Comparison of ENCODE assay signal across 19 cellular contexts in the genomic region with DNA sequence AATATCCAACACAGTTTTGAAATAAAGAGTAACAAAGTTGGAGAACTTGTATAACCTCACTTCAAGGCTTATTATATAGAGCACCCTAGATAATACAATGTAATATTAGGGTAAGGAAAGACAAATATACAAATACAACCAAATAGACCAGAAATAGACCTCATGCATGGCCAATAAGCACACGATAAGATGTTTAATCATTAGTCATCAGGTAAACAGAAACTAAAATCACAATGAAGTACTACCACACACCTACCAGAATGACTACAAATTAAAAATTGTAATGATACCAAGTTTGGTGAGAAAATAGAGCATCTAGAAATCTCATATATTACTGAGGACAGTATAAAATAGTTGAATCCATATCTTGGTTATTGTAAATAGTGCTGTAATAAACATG. TPM values are rescaled to one million over a fixed set of nuclear protein-coding genes. Genes with fewer than 3 reads are reported as not detected.
DNase-seq lines count a peak whose midpoint lies in the region; ATAC-seq and TF ChIP-seq lines count a peak whose summit lies in the region.
"Had no signal": no experiment of that assay in that cellular context is flagged by ENCODE, and none has a peak within 500 bp of the region (broad histone marks: within the 10 kb centered on the region; RNA-seq: fewer than 3 reads in every experiment).

No MANE protein-coding gene starts in this region.

- no peak overlapping the region for H3K56ac ChIP-seq in mesendoderm (ENCODE audit: low read length)

- no peak overlapping the region for H4K5ac ChIP-seq in mesendoderm (ENCODE audit: low read length)

- H3K4me2 ChIP-seq in mammary epithelial cell (ENCODE audit: insufficient read depth, low read depth, low read length) (no peak overlapping the region), PC-9 (peak overlapping the region; percentile 23), mesendoderm (ENCODE audit: low read length) (no peak overlapping the region)
- H3K4me2 ChIP-seq: BLaER1 treated with 17β-estradiol and CSF1 and Interleukin-3, amounts not matched to agents 10 nM and 100 nM; GM23338 had no signal

- H3K18ac ChIP-seq in mesendoderm (ENCODE audit: low read length) = no peak overlapping the region

- H4K8ac ChIP-seq in mesendoderm (ENCODE audit: low read depth, low read length) = no peak overlapping the region

- DNase-seq in mammary epithelial cell = no peak
- DNase-seq in breast epithelium (ENCODE audit: low spot score in 2 of 2) = no peak
- DNase-seq in PC-9 = peak in 1 of 2 experiments; percentile 66
- DNase-seq in foreskin keratinocyte = no peak
- DNase-seq in mesenteric fat pad (ENCODE audit: low spot score) = no peak
- no peak for DNase-seq in mesendoderm
- DNase-seq in NCI-H2196 (lab: John Stamatoyannopoulos, UW; ENCODE audit: unreplicated experiment) = no peak
- DNase-seq: CD4-positive, CD25-positive, alpha-beta regulatory T cell; CD8-positive, alpha-beta memory T cell; COR-L47; DMS 273 treated with DMSO at 0.1 percent for 48 hours; DMS79; GF-D8; HCEC 1CT; HFFc6; IMR-90 had no signal

- CTCF ChIA-PET in mammary epithelial cell (lab: Charles Lee; ENCODE audit: low non-redundant PET) (no interaction called here), PC-9 (lab: Charles Lee) (no interaction called here)

- no peak overlapping the region for H3K4ac ChIP-seq in mesendoderm (ENCODE audit: low read depth, low read length)

- H3K4me1 ChIP-seq in mammary epithelial cell (ENCODE audit: insufficient read depth, low read length) = no peaks in the 10 kb centered on the region
- H3K4me1 ChIP-seq in breast epithelium = no peaks in the 10 kb centered on the region
- peaks cover 6% of the 10 kb centered on the region; the same call in 1 of the 2 replicates for H3K4me1 ChIP-seq in PC-9 (replicated peaks; ENCODE audit: insufficient read depth)
- H3K4me1 ChIP-seq in foreskin keratinocyte = no peaks in the 10 kb centered on the region
- no peaks in the 10 kb centered on the region for H3K4me1 ChIP-seq in mesendoderm (ENCODE audit: control insufficient read depth, low read depth, low read length)
- H3K4me1 ChIP-seq: BLaER1 treated with 17β-estradiol and CSF1 and Interleukin-3, amounts not matched to agents 10 nM and 100 nM had no signal

- H3K79me1 ChIP-seq in mesendoderm (ENCODE audit: low read length) = no peaks in the 10 kb centered on the region

- in situ Hi-C loops in mammary epithelial cell (cut with MboI; ENCODE audit: low sequenced_read_pairs in 2 of 2) = no loop called here

- BruUV-seq in mammary epithelial cell (replicated peaks; lab: Mats Ljungman, UMichigan) (TSS peak; percentile 100), PC-9 (replicated peaks; lab: Mats Ljungman, UMichigan) (no TSS peak)

- no peak for TF ChIP-seq POLR2A in breast epithelium (IDR thresholded peaks at IDR 0.05)

- H3K9me3 ChIP-seq in mammary epithelial cell (replicated peaks; ENCODE audit: insufficient read depth, low read length) = no peaks in the 10 kb centered on the region
- H3K9me3 ChIP-seq in breast epithelium = no peaks in the 10 kb centered on the region
- no peaks in the 10 kb centered on the region for H3K9me3 ChIP-seq in PC-9 (ENCODE audit: insufficient read depth, low read depth)
- H3K9me3 ChIP-seq: BLaER1 treated with 17β-estradiol and CSF1 and Interleukin-3, amounts not matched to agents 10 nM and 100 nM had no signal

- 0 out of 2 replicates have a peak, but pooled peaks cover 4% of the 10 kb centered on the region for H3F3A ChIP-seq in PC-9 (ENCODE audit: insufficient read depth, low read depth)

- H2AFZ ChIP-seq in mammary epithelial cell (ENCODE audit: low read depth, low read length) = no peak overlapping the region
- no peak overlapping the region for H2AFZ ChIP-seq in PC-9
- H2AFZ ChIP-seq: GM23338 had no signal

- no peak overlapping the region for H3K23ac ChIP-seq in mesendoderm (ENCODE audit: low read length)

- H3K27ac ChIP-seq in mammary epithelial cell (ENCODE audit: insufficient read depth, low read depth, low read length) (no peak overlapping the region), breast epithelium (no peak overlapping the region), PC-9 (no peak overlapping the region), foreskin keratinocyte (no peak overlapping the region), mesendoderm (ENCODE audit: low read depth, low read length) (no peak overlapping the region)
- H3K27ac ChIP-seq: BLaER1 treated with 17β-estradiol and CSF1 and Interleukin-3, amounts not matched to agents 10 nM and 100 nM had no signal

- H3K9me2 ChIP-seq in PC-9 (ENCODE audit: insufficient read depth) = no peaks in the 10 kb centered on the region

- POLR2A ChIA-PET in PC-9 (lab: Charles Lee; ENCODE audit: unreplicated experiment) = no interaction called here

- H4K20me1 ChIP-seq in mammary epithelial cell (ENCODE audit: insufficient read depth, low read length) (peaks cover 1% of the 10 kb centered on the region), PC-9 (ENCODE audit: insufficient read depth) (no peaks in the 10 kb centered on the region)
- H4K20me1 ChIP-seq: BLaER1 treated with 17β-estradiol and CSF1 and Interleukin-3, amounts not matched to agents 10 nM and 100 nM had no signal

- H3K27me3 ChIP-seq in mammary epithelial cell (ENCODE audit: insufficient read depth, low read length) = no peaks in the 10 kb centered on the region
- no peaks in the 10 kb centered on the region for H3K27me3 ChIP-seq in breast epithelium
- H3K27me3 ChIP-seq in PC-9 (ENCODE audit: insufficient read depth, low read depth) = peaks cover 14% of the 10 kb centered on the region
- H3K27me3 ChIP-seq in foreskin keratinocyte = peaks cover 25% of the 10 kb centered on the region
- no peaks in the 10 kb centered on the region for H3K27me3 ChIP-seq in mesendoderm (ENCODE audit: insufficient read depth, low read length, poor library complexity)
- H3K27me3 ChIP-seq: BLaER1 treated with 17β-estradiol and CSF1 and Interleukin-3, amounts not matched to agents 10 nM and 100 nM had no signal

- no peak overlapping the region for H3K4me3 ChIP-seq in mammary epithelial cell (replicated peaks in 1 of 3; ENCODE audit: insufficient read depth in 1 of 3, low read depth in 2 of 3, low read length in 3 of 3)
- no peak overlapping the region for H3K4me3 ChIP-seq in breast epithelium
- no peak overlapping the region for H3K4me3 ChIP-seq in PC-9
- H3K4me3 ChIP-seq in mesendoderm (ENCODE audit: low read length) = no peak overlapping the region
- H3K4me3 ChIP-seq: BLaER1 treated with 17β-estradiol and CSF1 and Interleukin-3, amounts not matched to agents 10 nM and 100 nM; GM23338; K562 had no signal

- TF ChIP-seq CTCF in mammary epithelial cell (conservative IDR thresholded peaks at IDR 0.05 in 1 of 2, IDR thresholded peaks at IDR 0.05 in 1 of 2; ENCODE audit: extremely low read depth in 1 of 2, insufficient read depth in 1 of 2, low read depth in 1 of 2, low read length in 2 of 2) = no peak
- no peak for TF ChIP-seq CTCF in breast epithelium (IDR thresholded peaks at IDR 0.05)
- no peak for TF ChIP-seq CTCF in PC-9 (conservative IDR thresholded peaks at IDR 0.05)
- no peak for TF ChIP-seq CTCF in foreskin keratinocyte (conservative IDR thresholded peaks at IDR 0.05)

- 33% methylated on average over 1 of the region's 1 CpG for WGBS in mammary epithelial cell (ENCODE audit: low coverage, missing lambda C conversion rate)
- whole genome bisulfite sequencing in mesendoderm (ENCODE audit: extremely low coverage, insufficient coverage, low lambda C conversion rate) = no CpG with 5 or more reads among the region's 1 CpG

- H2AK5ac ChIP-seq in mesendoderm (ENCODE audit: low read length) = no peak overlapping the region

- no peak overlapping the region for H2BK120ac ChIP-seq in mesendoderm (ENCODE audit: low read depth, low read length)

- H3K79me2 ChIP-seq in mammary epithelial cell (ENCODE audit: insufficient read depth, low read length) = no peaks in the 10 kb centered on the region
- no peaks in the 10 kb centered on the region for H3K79me2 ChIP-seq in PC-9 (ENCODE audit: low read depth)
- no peaks in the 10 kb centered on the region for H3K79me2 ChIP-seq in mesendoderm (ENCODE audit: control insufficient read depth, insufficient read depth, low read length)

- intact Hi-C loops in mammary epithelial cell (cut with micrococcal nuclease) (no loop called here), breast epithelium (cut with DNase I; ENCODE audit: low total_unique reads) (no loop called here), PC-9 (cut with micrococcal nuclease; ENCODE audit: unreplicated experiment) (no loop called here)

- H3K36me3 ChIP-seq in mammary epithelial cell (ENCODE audit: insufficient read depth, low read length) (no peaks in the 10 kb centered on the region), breast epithelium (no peaks in the 10 kb centered on the region), PC-9 (ENCODE audit: low read depth) (no peaks in the 10 kb centered on the region), mesendoderm (ENCODE audit: control insufficient read depth, insufficient read depth, low read length) (no peaks in the 10 kb centered on the region)
- H3K36me3 ChIP-seq: BLaER1 treated with 17β-estradiol and CSF1 and Interleukin-3, amounts not matched to agents 10 nM and 100 nM had no signal

- dilution Hi-C loops in mammary epithelial cell (cut with HindIII; ENCODE audit: low sequenced_read_pairs) = no loop called here

- H2BK5ac ChIP-seq in mesendoderm (ENCODE audit: low read length) = no peak overlapping the region

- H2BK15ac ChIP-seq in mesendoderm (replicated peaks; ENCODE audit: low read depth) = no peak overlapping the region

- no peak overlapping the region for H3K9ac ChIP-seq in mammary epithelial cell (ENCODE audit: insufficient read depth, low read length)
- H3K9ac ChIP-seq in mesendoderm (ENCODE audit: low read length) = no peak overlapping the region
- H3K9ac ChIP-seq: BLaER1 treated with 17β-estradiol and CSF1 and Interleukin-3, amounts not matched to agents 10 nM and 100 nM had no signal

- peak; percentile 35 for ATAC-seq in foreskin keratinocyte
- ATAC-seq: GM23338, K562 had no signal

RNA-seq across cellular contexts. Expression of a gene that starts 20.3 kb away (rescaled TPM):
- total RNA-seq in mammary epithelial cell (10 to 100 TPM; 19.3 to 45.5 TPM), breast epithelium (10 to 100 TPM; 24.1 to 30.4 (median 25.9) TPM), PC-9 (2021) (28.7 and 32.2 TPM in 2 replicates), foreskin keratinocyte (23.7 and 23.8 TPM in 2 replicates), mesenteric fat pad (44.4 TPM)
- polyA plus RNA-seq in mammary epithelial cell (9.0 TPM), foreskin keratinocyte (6.1 and 6.7 TPM in 2 replicates)
- 10.5 TPM for polyA minus RNA-seq in mammary epithelial cell
- 12.2 TPM for polyA plus RNA-seq in mesendoderm (2013, experiment 1 of 2)
- polyA plus RNA-seq in mesendoderm (2013, experiment 2 of 2) = 13.3 TPM
